8 cellular contexts compared by ENCODE assay signal in the genomic region with DNA sequence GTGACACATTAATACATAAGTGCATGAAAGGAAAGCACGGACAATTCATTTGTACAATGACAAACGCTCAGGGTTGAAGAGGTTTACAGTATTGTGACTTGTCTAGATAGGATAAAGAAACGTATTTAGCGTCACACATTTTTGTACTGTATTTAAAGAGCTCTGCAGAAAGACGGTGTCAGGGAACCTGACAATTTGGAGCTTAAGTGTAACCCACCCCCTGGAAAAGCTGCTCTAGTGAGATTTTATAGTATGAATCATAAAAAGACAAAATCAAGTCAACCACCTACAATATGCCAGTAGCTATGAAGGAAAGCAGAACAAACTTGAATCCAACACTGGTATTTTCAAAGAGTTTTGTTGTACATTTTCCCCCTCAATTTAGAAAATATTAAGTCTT. TPM values are rescaled to one million over a fixed set of nuclear protein-coding genes. Genes with fewer than 3 reads are reported as not detected.
DNase-seq lines count a peak whose midpoint lies in the region; ATAC-seq and TF ChIP-seq lines count a peak whose summit lies in the region.

No MANE protein-coding gene starts in this region.

- H3K36me3 ChIP-seq in brain microvascular endothelial cell (replicated peaks), result peaks cover 8% of the 10 kb centered on the region
- no peaks in the 10 kb centered on the region for H3K36me3 ChIP-seq in mucosa of stomach (ENCODE audit: control insufficient read depth, insufficient read depth, low read length)

- no peaks in the 10 kb centered on the region for H3K27me3 ChIP-seq in AG04450 (ENCODE audit: control insufficient read depth, insufficient read depth, low read length)
- no peaks in the 10 kb centered on the region for H3K27me3 ChIP-seq in HL-60 (ENCODE audit: insufficient read depth, poor library complexity, severe bottlenecking)
- no peaks in the 10 kb centered on the region for H3K27me3 ChIP-seq in brain microvascular endothelial cell (replicated peaks)
- no peaks in the 10 kb centered on the region for H3K27me3 ChIP-seq in mucosa of stomach (ENCODE audit: control insufficient read depth, insufficient read depth, low read length)

- in situ Hi-C loops in brain microvascular endothelial cell (cut with HindIII; ENCODE audit: low pct_ligation_motif_present, low sequenced_read_pairs), result no loop called here

- DNase-seq in AG04450 (ENCODE audit: low read depth, low spot score), result no peak
- DNase-seq in HL-60 (ENCODE audit: low read depth in 1 of 2, low spot score in 1 of 2), result no peak
- DNase-seq in brain microvascular endothelial cell, result no peak
- DNase-seq in NCI-H1930 (lab: John Stamatoyannopoulos, UW), result no peak
- DNase-seq in EL, result no peak
- DNase-seq in dermis blood vessel endothelial cell, result no peak

- H3K4me3 ChIP-seq in AG04450 (ENCODE audit: low read depth, low read length), result peak overlapping the region; percentile 99
- peak overlapping the region; percentile 26; the same call in 1 of the 2 replicates for H3K4me3 ChIP-seq in HL-60 (replicated peaks; ENCODE audit: insufficient read depth, low read length)
- peak overlapping the region; percentile 32 for H3K4me3 ChIP-seq in brain microvascular endothelial cell (ENCODE audit: low read depth, low read length)
- H3K4me3 ChIP-seq in mucosa of stomach (ENCODE audit: low read length), result no peak overlapping the region

- H3K4me1 ChIP-seq in mucosa of stomach (ENCODE audit: control insufficient read depth, insufficient read depth, low read length), result peaks cover 65% of the 10 kb centered on the region

- TF ChIP-seq CTCF in AG04450 (IDR thresholded peaks at IDR 0.05; ENCODE audit: low read depth, low read length) (no peak), HL-60 (IDR thresholded peaks at IDR 0.05; ENCODE audit: insufficient read depth, low read length) (no peak), brain microvascular endothelial cell (IDR thresholded peaks at IDR 0.05; ENCODE audit: low read depth, low read length, missing control alignments) (no peak)

- CTCF ChIA-PET in AG04450 (lab: Charles Lee), result interaction anchor here (0.6 to 10.3 kb wide), 4 partner anchors 12 to 363 kb away, joined by 3 to 99 read pairs (median 24); no protein-coding TSS in a partner anchor

- peak overlapping the region; percentile 26 for H3K9ac ChIP-seq in mucosa of stomach (ENCODE audit: low read length)

- no peak overlapping the region for H3K27ac ChIP-seq in AG04450 (ENCODE audit: low read depth, low read length)
- H3K27ac ChIP-seq in HL-60 (replicated peaks), result no peak overlapping the region
- H3K27ac ChIP-seq in brain microvascular endothelial cell, result no peak overlapping the region

- no peak for ATAC-seq in HG03045 (IDR thresholded peaks at IDR 0.05; ENCODE audit: unreplicated experiment)

- H3K9me3 ChIP-seq in AG04450 (ENCODE audit: control insufficient read depth, insufficient read depth, low read length), result no peaks in the 10 kb centered on the region
- H3K9me3 ChIP-seq in mucosa of stomach (ENCODE audit: control insufficient read depth, low read length), result no peaks in the 10 kb centered on the region

- POLR2A ChIA-PET in AG04450 (lab: Yijun Ruan, JAX), result interaction anchor here (0.7 to 2.0 kb wide), 2 partner anchors 12 to 18 kb away, joined by 3 to 6 read pairs; no protein-coding TSS in a partner anchor

RNA-seq across cellular contexts. Expression of a gene that starts 5.6 kb away (rescaled TPM):
- polyA plus RNA-seq in AG04450 (2011; rRNA removed), result 170 and 216 TPM in 2 replicates
- polyA minus RNA-seq in AG04450 (2011; rRNA and poly(A)+ RNA removed), result 237 and 264 TPM in 2 replicates
- 219 and 227 TPM in 2 replicates for total RNA-seq in dermis blood vessel endothelial cell
